Comparison of ENCODE assay signal across 8 cellular contexts in genomic region chr3:152328841-152329240, GRCh38.
DNase-seq lines count a peak whose midpoint lies in the region; ATAC-seq and TF ChIP-seq lines count a peak whose summit lies in the region.

No MANE protein-coding gene starts in this region.

- ATAC-seq in lung (ENCODE audit: insufficient read depth, low FRiP score) = peak; percentile 73

- no peaks in the 10 kb centered on the region for H3K9me3 ChIP-seq in mammary epithelial cell (replicated peaks; ENCODE audit: insufficient read depth, low read length)
- no peaks in the 10 kb centered on the region for H3K9me3 ChIP-seq in lung (ENCODE audit: control insufficient read depth in 2 of 2, insufficient read depth in 1 of 2, low read length in 1 of 2)

- dilution Hi-C loops in mammary epithelial cell (cut with HindIII; ENCODE audit: low sequenced_read_pairs) = no loop called here

- H2AFZ ChIP-seq in mammary epithelial cell (ENCODE audit: low read depth, low read length) = no peak overlapping the region

- TF ChIP-seq CTCF in AG04449 (IDR thresholded peaks at IDR 0.05; ENCODE audit: insufficient read depth, low read length, missing control alignments) (no peak), mammary epithelial cell (conservative IDR thresholded peaks at IDR 0.05 in 1 of 2, IDR thresholded peaks at IDR 0.05 in 1 of 2; ENCODE audit: extremely low read depth in 1 of 2, insufficient read depth in 1 of 2, low read depth in 1 of 2, low read length in 2 of 2) (no peak), lung (IDR thresholded peaks at IDR 0.05; ENCODE audit: control extremely low read depth, extremely low read depth) (no peak)

- peak; percentile 42 for DNase-seq in AG04449 (ENCODE audit: low read depth, low spot score)
- DNase-seq in KBM-7 = peak; percentile 30
- peak; percentile 62 for DNase-seq in mammary epithelial cell
- no peak for DNase-seq in lung (ENCODE audit: low spot score)
- no peak for DNase-seq in mucosa of gallbladder (ENCODE audit: low spot score)
- no peak for DNase-seq in NCI-H1436 treated with DMSO at 0.1 percent for 48 hours (lab: John Stamatoyannopoulos, UW)
- DNase-seq in NCI-H2081 (lab: John Stamatoyannopoulos, UW) = no peak
- no peak for DNase-seq in ureter (ENCODE audit: low spot score)

- peaks cover 85% of the 10 kb centered on the region for H3K79me2 ChIP-seq in mammary epithelial cell (ENCODE audit: insufficient read depth, low read length)

- no peak overlapping the region for H3K4me2 ChIP-seq in mammary epithelial cell (ENCODE audit: insufficient read depth, low read depth, low read length)

- H3K27me3 ChIP-seq in mammary epithelial cell (ENCODE audit: insufficient read depth, low read length) = no peaks in the 10 kb centered on the region
- no peaks in the 10 kb centered on the region for H3K27me3 ChIP-seq in lung (ENCODE audit: control insufficient read depth, insufficient read depth)

- CTCF ChIA-PET in AG04449 (lab: Yijun Ruan, JAX) = interaction anchor here (0.9 to 1.0 kb wide), 2 partner anchors 31 to 257 kb away, joined by 3 read pairs; no protein-coding TSS in a partner anchor
- CTCF ChIA-PET in mammary epithelial cell (lab: Charles Lee; ENCODE audit: low non-redundant PET) = interaction anchor here (0.6 kb wide), 1 partner anchor 27 kb away, joined by 3 read pairs; no protein-coding TSS in a partner anchor

- H3K9ac ChIP-seq in mammary epithelial cell (ENCODE audit: insufficient read depth, low read length) = no peak overlapping the region

- H3K27ac ChIP-seq in mammary epithelial cell (ENCODE audit: insufficient read depth, low read depth, low read length) = no peak overlapping the region
- peak overlapping the region in 1 of 2 donors; percentile 78 for H3K27ac ChIP-seq in lung (ENCODE audit: low read depth in 1 of 2, low read length in 1 of 2)

- POLR2A ChIA-PET in AG04449 (lab: Yijun Ruan, JAX) = interaction anchor here (1.1 kb wide), 1 partner anchor 9 kb away, joined by 3 read pairs; no protein-coding TSS in a partner anchor

- H3K36me3 ChIP-seq in mammary epithelial cell (ENCODE audit: insufficient read depth, low read length) (no peaks in the 10 kb centered on the region), lung (ENCODE audit: control insufficient read depth in 2 of 2, insufficient read depth in 2 of 2, low read length in 2 of 2) (no peaks in the 10 kb centered on the region)

- H3K4me1 ChIP-seq in mammary epithelial cell (ENCODE audit: insufficient read depth, low read length) (peaks cover 25% of the 10 kb centered on the region), lung (ENCODE audit: control insufficient read depth in 2 of 2, insufficient read depth in 2 of 2, low read length in 2 of 2) (peaks cover 3 to 32% of the 10 kb centered on the region in 2 donors)

- 77% methylated on average over 3 of the region's 3 CpGs for WGBS in mammary epithelial cell (ENCODE audit: low coverage, missing lambda C conversion rate)
- 13 to 16% methylated on average over 3 of the region's 3 CpGs for WGBS in lung, 2 donors

- no TSS peak for BruUV-seq in mammary epithelial cell (replicated peaks; lab: Mats Ljungman, UMichigan)

- H3K4me3 ChIP-seq in AG04449 (ENCODE audit: low read depth, low read length) (no peak overlapping the region), mammary epithelial cell (replicated peaks in 1 of 3; ENCODE audit: insufficient read depth in 1 of 3, low read depth in 2 of 3, low read length in 3 of 3) (no peak overlapping the region), lung (no peak overlapping the region)

- in situ Hi-C loops in KBM-7 (cut with MboI; ENCODE audit: low pct_unique_long_range_greater_than_20kb, low sequenced_read_pairs) = no loop called here
- in situ Hi-C loops in mammary epithelial cell (cut with MboI; ENCODE audit: low sequenced_read_pairs in 2 of 2) = no loop called here

- H4K20me1 ChIP-seq in mammary epithelial cell (ENCODE audit: insufficient read depth, low read length) = no peaks in the 10 kb centered on the region

- intact Hi-C loops in mammary epithelial cell (cut with micrococcal nuclease) = no loop called here

Comparison
In these comparisons a context has a peak if more than half of its experiments do, and no peak if none do; other contexts are left out.
1. DNase-seq: peak in AG04449 (single experiment), KBM-7 (single experiment) and mammary epithelial cell (single experiment); none in lung (single experiment), mucosa of gallbladder (single experiment), NCI-H1436 treated with DMSO at 0.1 percent for 48 hours (single experiment), NCI-H2081 (0 of 2) and ureter (single experiment).